In the genomic region with DNA sequence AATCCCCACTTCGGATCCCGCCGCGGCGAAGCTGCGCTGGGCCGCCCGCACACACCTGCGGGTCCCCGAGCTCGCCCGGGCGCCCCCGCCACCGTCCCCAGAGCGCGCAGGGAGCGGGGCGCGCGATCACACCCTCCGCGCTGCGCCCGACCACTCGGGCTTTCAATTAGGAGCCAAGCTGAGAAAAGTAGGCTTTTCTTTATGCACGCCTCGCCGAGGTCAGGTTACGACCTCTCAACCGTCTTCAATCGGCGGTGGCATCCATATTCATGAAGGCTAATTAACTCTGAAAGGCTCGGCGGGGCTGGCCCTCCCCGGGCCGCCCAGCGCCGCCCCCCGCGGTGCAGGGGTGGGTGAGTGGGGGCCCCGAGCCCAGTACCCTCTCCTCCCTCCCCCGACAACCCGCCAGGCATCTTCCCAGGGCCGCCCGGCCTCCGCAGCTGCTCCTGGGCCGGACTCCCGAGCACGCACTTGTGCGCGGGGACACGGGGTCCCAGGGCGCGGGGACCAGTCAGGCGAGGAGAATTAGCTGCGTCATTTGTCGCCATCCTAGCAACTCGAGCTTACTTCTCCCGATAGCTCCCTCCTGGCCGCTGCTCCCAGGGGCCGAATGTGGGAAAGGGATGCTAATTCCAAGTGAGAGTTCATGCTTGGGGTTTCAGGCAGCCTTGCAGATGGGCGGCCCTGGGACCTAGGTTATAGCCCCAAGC, we compare ENCODE assay signal across 9 cellular contexts.
DNase-seq lines count a peak whose midpoint lies in the region; ATAC-seq and TF ChIP-seq lines count a peak whose summit lies in the region.
"Had no signal": no experiment of that assay in that cellular context is flagged by ENCODE, and none has a peak within 500 bp of the region (broad histone marks: within the 10 kb centered on the region; RNA-seq: fewer than 3 reads in every experiment).

No MANE protein-coding gene starts in this region.

- H3K36me3 ChIP-seq in fibroblast of lung (ENCODE audit: control insufficient read depth, insufficient read depth, low read length): no peaks in the 10 kb centered on the region
- H3K36me3 ChIP-seq in mucosa of rectum (ENCODE audit: control insufficient read depth in 2 of 2, insufficient read depth in 2 of 2, low read length in 2 of 2): no peaks in the 10 kb centered on the region

- no peak for TF ChIP-seq CTCF in fibroblast of lung (conservative IDR thresholded peaks at IDR 0.05 in 1 of 2, IDR thresholded peaks at IDR 0.05 in 1 of 2; ENCODE audit: low read depth in 1 of 2, low read length in 2 of 2)

- H4K20me1 ChIP-seq in fibroblast of lung (ENCODE audit: control insufficient read depth, extremely low read depth, insufficient read depth, low read length): no peaks in the 10 kb centered on the region

- H2AFZ ChIP-seq in fibroblast of lung (ENCODE audit: low read length): peak overlapping the region; percentile 9

- H3K9ac ChIP-seq in fibroblast of lung (ENCODE audit: insufficient read depth, low read length) (peak overlapping the region; percentile 57), mucosa of rectum (ENCODE audit: low read depth in 1 of 2, low read length in 2 of 2) (peak overlapping the region; percentile 66 to 74)

- H3K27me3 ChIP-seq in fibroblast of lung (ENCODE audit: control insufficient read depth, insufficient read depth, low read length) (no peaks in the 10 kb centered on the region), mucosa of rectum (ENCODE audit: control insufficient read depth in 2 of 2, insufficient read depth in 2 of 2, low read length in 2 of 2) (no peaks in the 10 kb centered on the region)

- DNase-seq in NCI-H1436 (lab: John Stamatoyannopoulos, UW): peak; percentile 42
- no peak for DNase-seq in NCI-H1436 treated with DMSO at 0.1 percent for 48 hours (lab: John Stamatoyannopoulos, UW)
- DNase-seq in NCI-H2107 treated with DMSO at 0.1 percent for 48 hours (lab: John Stamatoyannopoulos, UW; ENCODE audit: unreplicated experiment): peak; percentile 23
- peak; percentile 16 for DNase-seq in activated T-cell treated with anti-CD3 and anti-CD28 coated beads for 48 hours (ENCODE audit: low read depth)
- peak; percentile 77 to 82 for DNase-seq in fibroblast of lung (ENCODE audit: low read depth in 2 of 2)
- peak; percentile 89 for DNase-seq in superior temporal gyrus (ENCODE audit: extremely low spot score)

- H3K4me1 ChIP-seq in fibroblast of lung (ENCODE audit: control insufficient read depth, extremely low read depth, insufficient read depth, low read length): peaks cover 20% of the 10 kb centered on the region
- H3K4me1 ChIP-seq in mucosa of rectum (ENCODE audit: control insufficient read depth in 2 of 2, insufficient read depth in 2 of 2, low read length in 2 of 2): peaks cover 5 to 6% of the 10 kb centered on the region in 2 donors

- H3K4me2 ChIP-seq in fibroblast of lung (ENCODE audit: extremely low read depth, insufficient read depth, low read length): peak overlapping the region; percentile 18

- no peak for ATAC-seq in HG03280 (IDR thresholded peaks at IDR 0.05; ENCODE audit: unreplicated experiment)

- H3K9me3 ChIP-seq in fibroblast of lung (ENCODE audit: control insufficient read depth, insufficient read depth, low read depth, low read length) (no peaks in the 10 kb centered on the region), mucosa of rectum (ENCODE audit: control insufficient read depth in 2 of 2, low read length in 2 of 2) (no peaks in the 10 kb centered on the region)

- H3K27ac ChIP-seq in fibroblast of lung (ENCODE audit: insufficient read depth, low read length) (peak overlapping the region; percentile 87), mucosa of rectum (ENCODE audit: low read depth in 2 of 2, low read length in 2 of 2) (peak overlapping the region; percentile 83 to 88)
- H3K27ac ChIP-seq: C4-2B had no signal

- no peaks in the 10 kb centered on the region for H3K79me2 ChIP-seq in fibroblast of lung (ENCODE audit: control insufficient read depth, insufficient read depth, low read length)

- H3K4me3 ChIP-seq in fibroblast of lung (replicated peaks in 1 of 4; ENCODE audit: control extremely low read depth in 1 of 4, insufficient read depth in 1 of 4, low read depth in 3 of 4, low read length in 4 of 4): peak overlapping the region in 3 of 4 experiments; percentile 11 to 54 (median 50)
- H3K4me3 ChIP-seq in mucosa of rectum (ENCODE audit: low read length in 2 of 2): peak overlapping the region; percentile 70 to 74
